8 cellular contexts compared by ENCODE assay signal in the genomic region with DNA sequence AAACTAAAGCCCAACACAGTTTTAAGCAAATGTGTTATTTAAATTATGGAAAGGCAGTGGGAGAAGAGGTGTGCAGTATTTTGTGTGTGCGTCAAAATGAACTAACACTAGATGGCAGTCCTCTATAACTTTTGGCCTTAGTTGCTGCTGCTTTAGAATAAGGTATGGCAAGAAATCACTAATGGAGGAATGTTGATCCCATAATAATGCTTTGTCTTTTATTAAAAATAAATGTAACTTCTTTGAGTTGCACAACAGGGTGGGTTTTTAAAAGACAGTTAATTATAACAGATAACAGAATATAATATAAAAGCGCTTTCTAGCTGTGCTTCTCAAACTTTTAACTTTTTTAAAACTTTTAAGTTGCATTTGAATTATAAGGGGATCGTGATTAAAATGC. TPM values are rescaled to one million over a fixed set of nuclear protein-coding genes. Genes with fewer than 3 reads are reported as not detected.
DNase-seq lines count a peak whose midpoint lies in the region; ATAC-seq lines count a peak whose summit lies in the region.

No MANE protein-coding gene starts in this region.

- H4K8ac ChIP-seq in mesendoderm (ENCODE audit: low read depth, low read length): no peak overlapping the region

- no peak overlapping the region for H2BK15ac ChIP-seq in mesendoderm (replicated peaks; ENCODE audit: low read depth)

- no peak overlapping the region for H3K4me2 ChIP-seq in mesendoderm (ENCODE audit: low read length)

- no peaks in the 10 kb centered on the region for H3K79me2 ChIP-seq in mesendoderm (ENCODE audit: control insufficient read depth, insufficient read depth, low read length)

- no peak overlapping the region for H3K18ac ChIP-seq in mesendoderm (ENCODE audit: low read length)

- no peak overlapping the region for H4K5ac ChIP-seq in mesendoderm (ENCODE audit: low read length)

- H3K23ac ChIP-seq in mesendoderm (ENCODE audit: low read length): no peak overlapping the region

- H3K27me3 ChIP-seq in mesendoderm (ENCODE audit: insufficient read depth, low read length, poor library complexity): no peaks in the 10 kb centered on the region

- no peak overlapping the region for H3K9ac ChIP-seq in mesendoderm (ENCODE audit: low read length)

- no peak overlapping the region for H3K4me3 ChIP-seq in mesendoderm (ENCODE audit: low read length)

- no peak overlapping the region for H3K4ac ChIP-seq in mesendoderm (ENCODE audit: low read depth, low read length)

- H2AK5ac ChIP-seq in mesendoderm (ENCODE audit: low read length): no peak overlapping the region

- no peaks in the 10 kb centered on the region for H3K79me1 ChIP-seq in mesendoderm (ENCODE audit: low read length)

- H2BK120ac ChIP-seq in mesendoderm (ENCODE audit: low read depth, low read length): no peak overlapping the region

- DNase-seq in D341Med (ENCODE audit: low spot score): peak; percentile 59
- peak; percentile 39 for DNase-seq in HPDE6-E6E7 (ENCODE audit: extremely low spot score)
- DNase-seq in NOMO-1 (lab: John Stamatoyannopoulos, UW; ENCODE audit: unreplicated experiment in 2 of 2): peak; percentile 19 to 48
- DNase-seq in dedifferentiated amniotic fluid mesenchymal stem cell (ENCODE audit: extremely low spot score): peak; percentile 66
- DNase-seq in mesendoderm: peak; percentile 76
- no peak for DNase-seq in activated T-cell treated with anti-CD3 and anti-CD28 coated beads, Interleukin-2, amount 50 U/mL, for 48 hours
- DNase-seq in stimulated activated CD4-positive, alpha-beta T cell treated with anti-CD3 and anti-CD28 coated beads, Interleukin-2, amount 100 ng/mL, for 24 hours: no peak

- WGBS in mesendoderm (ENCODE audit: extremely low coverage, insufficient coverage, low lambda C conversion rate): no CpG with 5 or more reads among the region's 3 CpGs

- no peak overlapping the region for H3K56ac ChIP-seq in mesendoderm (ENCODE audit: low read length)

- no peak overlapping the region for H2BK5ac ChIP-seq in mesendoderm (ENCODE audit: low read length)

- H3K4me1 ChIP-seq in mesendoderm (ENCODE audit: control insufficient read depth, low read depth, low read length): no peaks in the 10 kb centered on the region

- no peak overlapping the region for H3K27ac ChIP-seq in mesendoderm (ENCODE audit: low read depth, low read length)

- H3K36me3 ChIP-seq in mesendoderm (ENCODE audit: control insufficient read depth, insufficient read depth, low read length): no peaks in the 10 kb centered on the region

- peak; percentile 88 for ATAC-seq in GM19035 (IDR thresholded peaks at IDR 0.05; ENCODE audit: unreplicated experiment)

RNA-seq across cellular contexts. Expression of a gene that starts 56.4 kb away (rescaled TPM):
- 14.5 TPM for polyA plus RNA-seq in mesendoderm (2013, experiment 1 of 2)
- 15.4 TPM for polyA plus RNA-seq in mesendoderm (2013, experiment 2 of 2)

Comparison
In these comparisons a context has a peak if more than half of its experiments do, and no peak if none do; other contexts are left out.
1. DNase-seq: peak in D341Med (single experiment), HPDE6-E6E7 (single experiment), NOMO-1 (2 of 2), dedifferentiated amniotic fluid mesenchymal stem cell (single experiment) and mesendoderm (single experiment); none in activated T-cell treated with anti-CD3 and anti-CD28 coated beads, Interleukin-2, amount 50 U/mL, for 48 hours (0 of 2) and stimulated activated CD4-positive, alpha-beta T cell treated with anti-CD3 and anti-CD28 coated beads, Interleukin-2, amount 100 ng/mL, for 24 hours (0 of 2).